ENCODE assay signal across 27 cellular contexts in the genomic region with DNA sequence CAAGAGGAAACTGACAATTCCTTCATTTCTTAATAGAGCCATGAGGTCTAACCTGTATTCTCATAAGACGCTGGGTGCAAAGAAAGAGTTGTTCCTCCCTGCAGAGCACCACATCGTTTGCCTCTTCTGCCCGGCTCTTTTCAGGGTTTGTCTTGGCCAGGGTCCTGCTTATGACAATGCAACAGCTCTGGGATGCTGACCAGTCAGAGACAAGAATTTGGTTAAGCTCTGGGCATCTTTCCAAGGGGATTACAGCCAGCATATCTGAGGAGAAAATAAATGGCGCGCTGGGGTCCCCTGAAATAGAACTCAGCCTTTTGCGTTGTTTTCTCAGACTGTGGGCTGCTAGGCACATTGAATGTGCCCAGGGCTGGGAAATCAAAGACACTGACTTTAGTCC.
A peak's percentile ranks its signal among the peaks of the same experiment; 100 is the strongest.
DNase-seq lines count a peak whose midpoint lies in the region; ATAC-seq and TF ChIP-seq lines count a peak whose summit lies in the region.
"Had no signal": no experiment of that assay in that cellular context is flagged by ENCODE, and none has a peak within 500 bp of the region (broad histone marks: within the 10 kb centered on the region; RNA-seq: fewer than 3 reads in every experiment).

No MANE protein-coding gene starts in this region.

- H3K4me3 ChIP-seq in MG63 (no peak overlapping the region), endodermal cell (ENCODE audit: low read length) (no peak overlapping the region), dorsolateral prefrontal cortex (no peak overlapping the region), psoas muscle (no peak overlapping the region)
- H3K4me3 ChIP-seq: A549, GM23338, PC-9, SJSA1 had no signal

- H3K27ac ChIP-seq in endodermal cell (ENCODE audit: low read depth, low read length) (no peak overlapping the region), dorsolateral prefrontal cortex (no peak overlapping the region), psoas muscle (no peak overlapping the region)
- H3K27ac ChIP-seq: A549, C4-2B, PC-9, SJSA1 had no signal

- peaks cover 21% of the 10 kb centered on the region for H3K4me1 Mint-ChIP-seq in endodermal cell
- no peaks in the 10 kb centered on the region for H3K4me1 Mint-ChIP-seq in activated naive CD4-positive, alpha-beta T cell treated with anti-CD3 and anti-CD28 coated beads for 36 hours (ENCODE audit: low read depth)
- H3K4me1 Mint-ChIP-seq: B cell, GM23338 had no signal

- H3K36me3 ChIP-seq in MG63 (no peaks in the 10 kb centered on the region), endodermal cell (ENCODE audit: control insufficient read depth, insufficient read depth, low read length) (no peaks in the 10 kb centered on the region), psoas muscle (ENCODE audit: insufficient read depth in 1 of 2, low read depth in 1 of 2) (no peaks in the 10 kb centered on the region)
- H3K36me3 ChIP-seq: SJSA1 had no signal

- H3K9me3 Mint-ChIP-seq in endodermal cell: peaks cover 3% of the 10 kb centered on the region
- H3K9me3 Mint-ChIP-seq in activated naive CD4-positive, alpha-beta T cell treated with anti-CD3 and anti-CD28 coated beads for 36 hours: no peaks in the 10 kb centered on the region
- H3K9me3 Mint-ChIP-seq: CD8-positive, alpha-beta T cell had no signal

- H3K9me3 ChIP-seq in MG63 (no peaks in the 10 kb centered on the region), endodermal cell (ENCODE audit: control insufficient read depth, low read length) (no peaks in the 10 kb centered on the region), psoas muscle (peaks cover 4% of the 10 kb centered on the region)
- H3K9me3 ChIP-seq: A549, Caco-2, SJSA1 had no signal

- no peaks in the 10 kb centered on the region for H3K36me3 Mint-ChIP-seq in endodermal cell (ENCODE audit: low read depth)
- H3K36me3 Mint-ChIP-seq in activated naive CD4-positive, alpha-beta T cell treated with anti-CD3 and anti-CD28 coated beads for 36 hours (ENCODE audit: low read depth): no peaks in the 10 kb centered on the region
- H3K36me3 Mint-ChIP-seq: CD8-positive, alpha-beta T cell had no signal

- H3K27me3 ChIP-seq in MG63 (peaks cover 2% of the 10 kb centered on the region; the same call in 1 of the 2 replicates), endodermal cell (ENCODE audit: control insufficient read depth, insufficient read depth, low read length, poor library complexity, severe bottlenecking) (no peaks in the 10 kb centered on the region), dorsolateral prefrontal cortex (no peaks in the 10 kb centered on the region), psoas muscle (ENCODE audit: insufficient read depth in 3 of 3, low read length in 2 of 3) (no peaks in the 10 kb centered on the region)
- H3K27me3 ChIP-seq: SJSA1 had no signal

- DNase-seq in MG63 (peak; percentile 31), endodermal cell (no peak), hypothalamus (lab: John Stamatoyannopoulos, UW) (peak in 26 of 51 donors; percentile 2 to 55 (median 12)), putamen (ENCODE audit: low spot score) (peak; percentile 7), dorsolateral prefrontal cortex (no peak), psoas muscle (no peak)
- DNase-seq in activated naive CD4-positive, alpha-beta T cell treated with anti-CD3 and anti-CD28 coated beads for 36 hours: no peak
- DNase-seq: Caco-2; CD8-positive, alpha-beta T cell; DMS 273 treated with DMSO at 0.1 percent for 48 hours; DMS79; HCEC 1CT; KBM-7; NCI-H1105 treated with DMSO at 0.1 percent for 48 hours; NCI-H146; NCI-H1930; NCI-H2107; NCI-H446; NCI-H524 treated with DMSO at 0.1 percent for 48 hours; NCI-H774; PC-9 had no signal

- 88 to 92% methylated on average over 6 of the region's 6 CpGs for WGBS in endodermal cell (ENCODE audit: insufficient coverage in 1 of 2, insufficient read length in 1 of 2), 2 experiments
- WGBS in psoas muscle, 3 donors: 42 to 45% (median 44%) methylated on average over 6 of the region's 6 CpGs

- no peak overlapping the region for H3K4me3 Mint-ChIP-seq in endodermal cell
- no peak overlapping the region for H3K4me3 Mint-ChIP-seq in activated naive CD4-positive, alpha-beta T cell treated with anti-CD3 and anti-CD28 coated beads for 36 hours
- H3K4me3 Mint-ChIP-seq: B cell; CD8-positive, alpha-beta T cell; GM23338 had no signal

- no peaks in the 10 kb centered on the region for H3K27me3 Mint-ChIP-seq in endodermal cell (ENCODE audit: insufficient read depth)
- H3K27me3 Mint-ChIP-seq in activated naive CD4-positive, alpha-beta T cell treated with anti-CD3 and anti-CD28 coated beads for 36 hours (ENCODE audit: low read depth): no peaks in the 10 kb centered on the region
- H3K27me3 Mint-ChIP-seq: B cell had no signal

- TF ChIP-seq CTCF in endodermal cell (conservative IDR thresholded peaks at IDR 0.05) (no peak), dorsolateral prefrontal cortex (IDR thresholded peaks at IDR 0.05 in 54 of 56, conservative IDR thresholded peaks at IDR 0.05 in 2 of 56; ENCODE audit: low read depth in 1 of 56, partially characterized antibody in 56 of 56) (no peak), psoas muscle (IDR thresholded peaks at IDR 0.05) (no peak)

- H3K4me1 ChIP-seq in endodermal cell (ENCODE audit: control insufficient read depth, insufficient read depth, low read length): no peaks in the 10 kb centered on the region
- H3K4me1 ChIP-seq in psoas muscle: no peaks in the 10 kb centered on the region
- H3K4me1 ChIP-seq: A549, Caco-2, SJSA1 had no signal

- CTCF ChIA-PET in activated naive CD4-positive, alpha-beta T cell treated with anti-CD3 and anti-CD28 coated beads for 36 hours (lab: Charles Lee): no interaction called here

- H3K9ac ChIP-seq in endodermal cell (ENCODE audit: extremely low read depth, low read length, poor library complexity, severe bottlenecking): no peak overlapping the region

- peak overlapping the region; percentile 37 for H3K27ac Mint-ChIP-seq in endodermal cell
- no peak overlapping the region for H3K27ac Mint-ChIP-seq in activated naive CD4-positive, alpha-beta T cell treated with anti-CD3 and anti-CD28 coated beads for 36 hours
- H3K27ac Mint-ChIP-seq: B cell; CD8-positive, alpha-beta T cell; GM23338 had no signal

- intact Hi-C loops in dorsolateral prefrontal cortex (cut with DNase I): no loop called here
- intact Hi-C loops in psoas muscle (cut with DNase I): no loop called here
- intact Hi-C loops in activated naive CD4-positive, alpha-beta T cell treated with anti-CD3 and anti-CD28 coated beads for 36 hours (cut with micrococcal nuclease): no loop called here

- ATAC-seq in psoas muscle: no peak
- ATAC-seq: A549; CD8-positive, alpha-beta T cell; GM23338; Right ventricle myocardium inferior had no signal

Comparison
In these comparisons a context has a peak if more than half of its experiments do, and no peak if none do; other contexts are left out.
1. DNase-seq: peak in MG63 (single experiment), hypothalamus (26 of 51) and putamen (single experiment); none in endodermal cell (single experiment), dorsolateral prefrontal cortex (0 of 10), psoas muscle (0 of 2) and activated naive CD4-positive, alpha-beta T cell treated with anti-CD3 and anti-CD28 coated beads for 36 hours (single experiment).